ENCODE assay signal across 22 cellular contexts in the genomic region with DNA sequence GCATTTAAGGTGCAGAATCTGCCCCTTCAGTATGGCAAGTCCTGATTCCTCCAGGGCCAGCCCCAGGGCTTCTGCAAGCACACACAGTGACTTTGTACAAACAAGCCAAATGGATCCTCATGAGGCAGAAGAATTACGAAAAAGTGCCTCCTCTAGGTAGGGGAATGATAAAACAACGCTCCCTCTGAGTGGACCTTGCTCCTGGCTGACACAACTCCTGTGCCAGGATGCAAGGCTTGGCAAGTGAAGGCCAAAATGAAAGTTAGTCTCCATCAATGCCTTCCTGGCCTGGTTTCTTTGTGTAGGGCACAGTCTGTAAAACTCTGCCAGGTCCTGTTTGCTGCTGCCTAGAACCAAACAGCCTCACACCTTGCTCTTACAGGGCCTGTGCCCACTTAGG.
DNase-seq lines count a peak whose midpoint lies in the region; ATAC-seq, FAIRE-seq and TF ChIP-seq lines count a peak whose summit lies in the region.
"Had no signal": no experiment of that assay in that cellular context is flagged by ENCODE, and none has a peak within 500 bp of the region (broad histone marks: within the 10 kb centered on the region; RNA-seq: fewer than 3 reads in every experiment).

No MANE protein-coding gene starts in this region.

- H3K9me3 ChIP-seq in GM23248 (ENCODE audit: low read depth) (no peaks in the 10 kb centered on the region), IMR-90 (ENCODE audit: control insufficient read depth, insufficient read depth, low read length) (no peaks in the 10 kb centered on the region), liver (ENCODE audit: control insufficient read depth in 4 of 4, low read length in 3 of 4) (no peaks in the 10 kb centered on the region), small intestine (ENCODE audit: control insufficient read depth, low read depth) (no peaks in the 10 kb centered on the region), pancreas (no peaks in the 10 kb centered on the region), left lung (no peaks in the 10 kb centered on the region)
- no peaks in the 10 kb centered on the region for H3K9me3 ChIP-seq in effector memory CD4-positive, alpha-beta T cell (ENCODE audit: control insufficient read depth, low read length)
- H3K9me3 ChIP-seq: A549, BE2C had no signal

- WGBS in GM23248 (ENCODE audit: low coverage in 1 of 2, low lambda C conversion rate in 2 of 2, missing lambda C conversion rate in 2 of 2), 2 experiments, result 80 to 83% methylated on average over 2 of the region's 2 CpGs
- no CpG with 5 or more reads among the region's 2 CpGs for WGBS in IMR-90 (ENCODE audit: extremely low coverage in 2 of 2, insufficient read length in 1 of 2), 2 experiments
- 33% methylated on average over 2 of the region's 2 CpGs for WGBS in liver
- WGBS in small intestine, 3 donors, result 15 to 74% (median 54%) methylated on average over 2 of the region's 2 CpGs
- 66 to 81% methylated on average over 2 of the region's 2 CpGs for WGBS in pancreas, 2 donors

- H2BK120ac ChIP-seq in IMR-90 (ENCODE audit: low read depth, low read length), result peak overlapping the region; percentile 37; the same call in 1 of the 2 replicates

- POLR2A ChIA-PET in IMR-90 (lab: Charles Lee; ENCODE audit: unreplicated experiment), result no interaction called here

- intact Hi-C loops in IMR-90 (cut with micrococcal nuclease) (loop anchor here (5.0 kb wide), 1 partner anchor 147 kb away; no protein-coding TSS in a partner anchor), pancreas (cut with DNase I) (no loop called here), Right ventricle myocardium inferior (cut with DNase I) (no loop called here), left lung (cut with DNase I) (no loop called here)

- H3K4me1 ChIP-seq in GM23248 (ENCODE audit: insufficient read depth), result peaks cover 11% of the 10 kb centered on the region
- H3K4me1 ChIP-seq in IMR-90 (ENCODE audit: control insufficient read depth, insufficient read depth, low read length), result peaks cover 12% of the 10 kb centered on the region
- H3K4me1 ChIP-seq in liver (ENCODE audit: control insufficient read depth in 4 of 4, insufficient read depth in 4 of 4, low read length in 3 of 4), result peaks cover 0 to 14% (median 4%) of the 10 kb centered on the region in 4 donors
- H3K4me1 ChIP-seq in small intestine (ENCODE audit: control insufficient read depth in 2 of 2, insufficient read depth in 1 of 2, low read depth in 1 of 2, low read length in 1 of 2), result peaks cover 0 to 1% of the 10 kb centered on the region in 2 donors
- peaks cover 0 to 12% (median 5%) of the 10 kb centered on the region in 3 donors for H3K4me1 ChIP-seq in pancreas
- peaks cover 3% of the 10 kb centered on the region for H3K4me1 ChIP-seq in effector memory CD4-positive, alpha-beta T cell (ENCODE audit: control insufficient read depth, insufficient read depth, low read length, poor library complexity, severe bottlenecking)
- H3K4me1 ChIP-seq in left lung, result no peaks in the 10 kb centered on the region
- H3K4me1 ChIP-seq: A549, BE2C had no signal

- H3K4me2 ChIP-seq in GM23248 (ENCODE audit: unreplicated experiment) (peak overlapping the region; percentile 44), IMR-90 (ENCODE audit: low read depth, low read length) (no peak overlapping the region)
- H3K4me2 ChIP-seq: A549 had no signal

- no peak overlapping the region; a peak in 1 of 4 replicates for H4K8ac ChIP-seq in IMR-90 (ENCODE audit: low read depth in 2 of 2, low read length in 2 of 2)

- no peak overlapping the region for H2BK5ac ChIP-seq in IMR-90 (ENCODE audit: low read depth, low read length, poor library complexity, severe bottlenecking)

- dilution Hi-C loops in IMR-90 (cut with HindIII; ENCODE audit: low sequenced_read_pairs, unreplicated experiment), result no loop called here

- H2BK15ac ChIP-seq in IMR-90 (ENCODE audit: low read depth, low read length), result no peak overlapping the region

- no peak overlapping the region for H2AK5ac ChIP-seq in IMR-90 (ENCODE audit: low read depth, low read length)

- CTCF ChIA-PET in IMR-90 (lab: Yijun Ruan, JAX), result no interaction called here

- in situ Hi-C loops in GM23248 (cut with MboI), result no loop called here
- in situ Hi-C loops in IMR-90 (cut with MboI; ENCODE audit: low sequenced_read_pairs), result no loop called here

- H4K91ac ChIP-seq in IMR-90 (ENCODE audit: insufficient read depth, low read depth, low read length), result no peak overlapping the region

- no peak overlapping the region for H4K5ac ChIP-seq in IMR-90 (ENCODE audit: low read depth, low read length)

- peak overlapping the region; percentile 18; the same call in 1 of the 2 replicates for H2AFZ ChIP-seq in GM23248
- no peak overlapping the region for H2AFZ ChIP-seq in IMR-90 (replicated peaks; ENCODE audit: low read length, poor library complexity)

- BruUV-seq in IMR-90 (replicated peaks; lab: Mats Ljungman, UMichigan), result no TSS peak

- H3K27ac ChIP-seq in GM23248 (peak overlapping the region; percentile 46), IMR-90 (ENCODE audit: insufficient read depth, low read length) (no peak overlapping the region), liver (ENCODE audit: low read depth in 1 of 2, low read length in 2 of 2) (no peak overlapping the region), small intestine (ENCODE audit: low read depth in 1 of 2, low read length in 1 of 2) (no peak overlapping the region), pancreas (no peak overlapping the region), left lung (no peak overlapping the region)
- H3K27ac ChIP-seq in effector memory CD4-positive, alpha-beta T cell (ENCODE audit: insufficient read depth, low read length, poor library complexity, severe bottlenecking), result no peak overlapping the region
- H3K27ac ChIP-seq: A549, C4-2B had no signal

- H3K14ac ChIP-seq in IMR-90 (replicated peaks; ENCODE audit: low read depth, low read length), result peak overlapping the region; percentile 44; the same call in 1 of the 2 replicates

- H3K4me3 ChIP-seq in GM23248 (no peak overlapping the region), IMR-90 (ENCODE audit: insufficient read depth, low read depth, low read length) (no peak overlapping the region), liver (ENCODE audit: low read depth in 1 of 3, low read length in 3 of 3) (no peak overlapping the region), small intestine (ENCODE audit: low read depth in 1 of 2, low read length in 2 of 2) (no peak overlapping the region), pancreas (no peak overlapping the region), left lung (no peak overlapping the region)
- no peak overlapping the region for H3K4me3 ChIP-seq in effector memory CD4-positive, alpha-beta T cell (ENCODE audit: insufficient read depth, low read depth, low read length, poor library complexity, severe bottlenecking)
- H3K4me3 ChIP-seq: A549, K562 had no signal

- H2BK20ac ChIP-seq in IMR-90 (ENCODE audit: low read depth, low read length), result peak overlapping the region; percentile 49; the same call in 1 of the 2 replicates

- peak overlapping the region; percentile 36; the same call in 1 of the 2 replicates for H3K4ac ChIP-seq in IMR-90 (ENCODE audit: low read depth, low read length)

- DNase-seq in GM23248 (no peak), IMR-90 (no peak), small intestine (peak; percentile 64), pancreas (no peak), Right ventricle myocardium inferior (ENCODE audit: missing footprints) (no peak), left lung (no peak)
- no peak for DNase-seq in effector memory CD4-positive, alpha-beta T cell
- DNase-seq: BE2C; CD4-positive, alpha-beta memory T cell; COR-L47; DMS153; DMS79 treated with DMSO at 0.1 percent for 48 hours; H7 had no signal

- peak overlapping the region; percentile 39 for H3K9ac ChIP-seq in GM23248
- H3K9ac ChIP-seq in IMR-90 (ENCODE audit: low read depth, low read length), result no peak overlapping the region
- no peak overlapping the region for H3K9ac ChIP-seq in liver (ENCODE audit: low read depth in 1 of 2, low read length in 2 of 2)

- no peaks in the 10 kb centered on the region for H3K9me2 ChIP-seq in GM23248 (ENCODE audit: insufficient read depth)

- ATAC-seq in IMR-90 (ENCODE audit: low read depth) (no peak), pancreas (no peak), Right ventricle myocardium inferior (no peak), left lung (no peak)
- ATAC-seq: A549, K562 had no signal

- no peak overlapping the region for H3K56ac ChIP-seq in IMR-90 (ENCODE audit: extremely low read depth, insufficient read depth, low read length)

- FAIRE-seq in small intestine (lab: Jason Lieb, UNC) (no peak), pancreas (lab: Jason Lieb, UNC) (no peak)
- FAIRE-seq: A549, D721Med, G401.6, GM12891, GM19239, HTR-8/SVneo, K562 had no signal

- no peak overlapping the region for H2AK9ac ChIP-seq in IMR-90 (replicated peaks; ENCODE audit: low read depth, low read length, poor library complexity)

- no peaks in the 10 kb centered on the region for H3K36me3 ChIP-seq in GM23248 (ENCODE audit: low read depth)
- H3K36me3 ChIP-seq in IMR-90 (ENCODE audit: control insufficient read depth, insufficient read depth, low read length), result no peaks in the 10 kb centered on the region
- no peaks in the 10 kb centered on the region for H3K36me3 ChIP-seq in liver (ENCODE audit: control insufficient read depth in 4 of 4, insufficient read depth in 3 of 4, low read depth in 1 of 4, low read length in 3 of 4)
- H3K36me3 ChIP-seq in small intestine (ENCODE audit: control insufficient read depth in 2 of 2, insufficient read depth in 2 of 2, low read length in 2 of 2), result no peaks in the 10 kb centered on the region
- H3K36me3 ChIP-seq in pancreas, result no peaks in the 10 kb centered on the region
- no peaks in the 10 kb centered on the region for H3K36me3 ChIP-seq in effector memory CD4-positive, alpha-beta T cell (ENCODE audit: control insufficient read depth, insufficient read depth, low read length)
- no peaks in the 10 kb centered on the region for H3K36me3 ChIP-seq in left lung
- H3K36me3 ChIP-seq: BE2C had no signal

- no peak for TF ChIP-seq RAD21 in IMR-90 (IDR thresholded peaks at IDR 0.05; ENCODE audit: low read length)
- peak in 1 of 2 donors; percentile 62 for TF ChIP-seq RAD21 in liver (IDR thresholded peaks at IDR 0.05)

- TF ChIP-seq POLR2A in IMR-90 (IDR thresholded peaks at IDR 0.05; ENCODE audit: low read depth, low read length), result no peak

- peaks cover 9% of the 10 kb centered on the region for H3K9me1 ChIP-seq in IMR-90 (ENCODE audit: insufficient read depth, low read length)

- no peaks in the 10 kb centered on the region for H3K27me3 ChIP-seq in GM23248 (replicated peaks; ENCODE audit: insufficient read depth)
- peaks cover 8% of the 10 kb centered on the region for H3K27me3 ChIP-seq in IMR-90 (ENCODE audit: control insufficient read depth, insufficient read depth, low read length)
- peaks cover 0 to 3% (median 0%) of the 10 kb centered on the region in 4 donors for H3K27me3 ChIP-seq in liver (ENCODE audit: control insufficient read depth in 4 of 4, insufficient read depth in 4 of 4, low read length in 3 of 4)
- H3K27me3 ChIP-seq in small intestine (ENCODE audit: control insufficient read depth in 2 of 2, insufficient read depth in 2 of 2, low read length in 2 of 2), result no peaks in the 10 kb centered on the region
- no peaks in the 10 kb centered on the region for H3K27me3 ChIP-seq in pancreas
- no peaks in the 10 kb centered on the region for H3K27me3 ChIP-seq in effector memory CD4-positive, alpha-beta T cell (replicated peaks; ENCODE audit: control insufficient read depth, insufficient read depth, low read length, poor library complexity, severe bottlenecking)
- no peaks in the 10 kb centered on the region for H3K27me3 ChIP-seq in left lung

- TF ChIP-seq CTCF in IMR-90 (conservative IDR thresholded peaks at IDR 0.05; ENCODE audit: low read depth, low read length) (no peak), liver (IDR thresholded peaks at IDR 0.05; ENCODE audit: low read depth, low read length, missing input control) (no peak), pancreas (IDR thresholded peaks at IDR 0.05) (no peak), left lung (IDR thresholded peaks at IDR 0.05) (no peak)

- no peaks in the 10 kb centered on the region for H3K79me2 ChIP-seq in GM23248 (ENCODE audit: insufficient read depth)

- no peaks in the 10 kb centered on the region for H3K79me1 ChIP-seq in IMR-90 (ENCODE audit: low read depth in 1 of 2, low read length in 2 of 2)

- no peak overlapping the region; the same call in 1 of the 2 replicates for H3K18ac ChIP-seq in IMR-90 (ENCODE audit: low read depth, low read length)

- H4K20me1 ChIP-seq in GM23248 (ENCODE audit: insufficient read depth), result no peaks in the 10 kb centered on the region
- no peaks in the 10 kb centered on the region for H4K20me1 ChIP-seq in IMR-90 (ENCODE audit: insufficient read depth, low read length)

- peaks cover 12% of the 10 kb centered on the region for H3F3A ChIP-seq in GM23248 (ENCODE audit: insufficient read depth)

- no peak overlapping the region for H3K23ac ChIP-seq in IMR-90 (ENCODE audit: low read depth, low read length)
